9 cellular contexts compared by ENCODE assay signal in genomic region chr19:18894254-18895037, GRCh38. TPM values are rescaled to one million over a fixed set of nuclear protein-coding genes. Genes with fewer than 3 reads are reported as not detected.
A peak's percentile ranks its signal among the peaks of the same experiment; 100 is the strongest.
DNase-seq lines count a peak whose midpoint lies in the region; ATAC-seq and TF ChIP-seq lines count a peak whose summit lies in the region.
"Had no signal": no experiment of that assay in that cellular context is flagged by ENCODE, and none has a peak within 500 bp of the region (broad histone marks: within the 10 kb centered on the region; RNA-seq: fewer than 3 reads in every experiment).

No MANE protein-coding gene starts in this region.

- 11% methylated on average over 28 of the region's 28 CpGs for WGBS in right cardiac atrium
- WGBS in spleen, 5 donors = 11 to 23% (median 21%) methylated on average over 10 to 28 of the region's 28 CpGs

- H3K36me3 ChIP-seq in HAP-1 (replicated peaks) (no peaks in the 10 kb centered on the region; the same call in 1 of the 2 replicates), RWPE2 (ENCODE audit: low read depth) (no peaks in the 10 kb centered on the region), spleen (peaks cover 0 to 15% (median 8%) of the 10 kb centered on the region in 6 donors)

- H3K4me3 ChIP-seq in HAP-1 (peak overlapping the region; percentile 49), RWPE2 (ENCODE audit: severe bottlenecking) (peak overlapping the region; percentile 48), right cardiac atrium (ENCODE audit: low read length) (no peak overlapping the region), spleen (peak overlapping the region in 4 of 8 donors; percentile 32 to 67 (median 42))
- H3K4me3 ChIP-seq: body of pancreas had no signal

- in situ Hi-C loops in HAP-1 (cut with MboI; ENCODE audit: low sequenced_read_pairs) = no loop called here

- H3K27me3 ChIP-seq in HAP-1 (ENCODE audit: low read depth) (no peaks in the 10 kb centered on the region), RWPE2 (ENCODE audit: insufficient read depth, poor library complexity, severe bottlenecking) (peaks cover 18% of the 10 kb centered on the region), right cardiac atrium (ENCODE audit: control insufficient read depth, insufficient read depth) (no peaks in the 10 kb centered on the region), spleen (replicated peaks in 1 of 7) (peaks cover 4 to 62% (median 28%) of the 10 kb centered on the region in 7 donors)

- DNase-seq in HAP-1 (ENCODE audit: low spot score in 2 of 2) = peak in 1 of 2 experiments; percentile 76
- no peak for DNase-seq in RWPE2 (ENCODE audit: low spot score)
- peak; percentile 72 to 85 (median 82) for DNase-seq in right cardiac atrium
- DNase-seq in spleen = peak; percentile 45
- DNase-seq in SKM-1 (lab: John Stamatoyannopoulos, UW; ENCODE audit: unreplicated experiment) = no peak

- H3K27ac ChIP-seq in RWPE2 (ENCODE audit: poor library complexity, severe bottlenecking) = no peak overlapping the region
- H3K27ac ChIP-seq in right cardiac atrium (ENCODE audit: low read length) = no peak overlapping the region
- H3K27ac ChIP-seq in spleen = no peak overlapping the region
- H3K27ac ChIP-seq: body of pancreas had no signal

- no peaks in the 10 kb centered on the region for H3K9me3 ChIP-seq in HAP-1
- H3K9me3 ChIP-seq in RWPE2 (ENCODE audit: severe bottlenecking) = no peaks in the 10 kb centered on the region
- H3K9me3 ChIP-seq in right cardiac atrium (ENCODE audit: control insufficient read depth, low read length) = no peaks in the 10 kb centered on the region
- H3K9me3 ChIP-seq in spleen = no peaks in the 10 kb centered on the region
- H3K9me3 ChIP-seq: body of pancreas had no signal

- TF ChIP-seq CTCF in RWPE2 (IDR thresholded peaks at IDR 0.05; ENCODE audit: poor library complexity, severe bottlenecking) = no peak
- TF ChIP-seq CTCF in spleen (IDR thresholded peaks at IDR 0.05 in 8 of 11, conservative IDR thresholded peaks at IDR 0.05 in 3 of 11) = no peak

- no peaks in the 10 kb centered on the region for H3K4me1 ChIP-seq in HAP-1
- no peaks in the 10 kb centered on the region for H3K4me1 ChIP-seq in RWPE2 (ENCODE audit: insufficient read depth, poor library complexity, severe bottlenecking)
- H3K4me1 ChIP-seq in right cardiac atrium (ENCODE audit: control insufficient read depth, insufficient read depth, low read length) = peaks cover 5% of the 10 kb centered on the region
- peaks cover 7 to 29% (median 17%) of the 10 kb centered on the region in 6 donors for H3K4me1 ChIP-seq in spleen

- TF ChIP-seq POLR2A in spleen (IDR thresholded peaks at IDR 0.05) = no peak

- ATAC-seq in RWPE2 (ENCODE audit: low read depth) (no peak), right cardiac atrium (peak; percentile 47 to 55), HG03354 (IDR thresholded peaks at IDR 0.05; ENCODE audit: poor library complexity, severe bottlenecking, unreplicated experiment) (no peak), esophagus mucosa (no peak), GM18873 (IDR thresholded peaks at IDR 0.05; ENCODE audit: low FRiP score, unreplicated experiment) (no peak)

- intact Hi-C loops in right cardiac atrium (cut with DNase I) (no loop called here), spleen (cut with DNase I; ENCODE audit: low total_unique reads) (no loop called here)

RNA-seq across cellular contexts. Expression of gene CERS1, which starts 1.5 kb away (rescaled TPM):
- total RNA-seq in right cardiac atrium (1 to 10 TPM; 1.1 to 1.9 (median 1.6) TPM), spleen (under 1 TPM in 4 of 7 donors, not detected in 3; 0.16 to 0.50 (median 0.40) TPM), esophagus mucosa (not detected)
- polyA plus RNA-seq in right cardiac atrium (1.1 TPM), spleen (under 1 TPM in 2 of 3 donors, not detected in 1; 0.06 to 0.45 TPM)

RNA-seq across cellular contexts. Expression of gene COPE, which starts 24.7 kb away (rescaled TPM):
- total RNA-seq in right cardiac atrium = 100 to 1,000 TPM; 108 to 157 (median 146) TPM
- 180 TPM for polyA plus RNA-seq in right cardiac atrium
- 100 to 1,000 TPM; 135 to 261 (median 158) TPM for total RNA-seq in spleen
- polyA plus RNA-seq in spleen = 100 to 1,000 TPM; 164 to 248 (median 196) TPM
- total RNA-seq in esophagus mucosa = 177 TPM

RNA-seq across cellular contexts. Expression of gene DDX49, which starts 25.1 kb away (rescaled TPM):
- 10 to 100 TPM; 21.2 to 30.5 (median 27.2) TPM for total RNA-seq in right cardiac atrium
- 30.7 TPM for polyA plus RNA-seq in right cardiac atrium
- total RNA-seq in spleen = 10 to 100 TPM; 31.0 to 42.6 (median 34.8) TPM
- 10 to 100 TPM; 37.4 to 48.0 (median 38.7) TPM for polyA plus RNA-seq in spleen
- total RNA-seq in esophagus mucosa = 56.0 TPM

RNA-seq across cellular contexts. Expression of gene HOMER3, which starts 46.6 kb away (rescaled TPM):
- total RNA-seq in right cardiac atrium (10 to 100 TPM; 10.2 to 14.9 (median 12.4) TPM), spleen (100 to 1,000 TPM in 2 of 7 donors, 10 to 100 TPM in 5; 23.0 to 197 (median 80.0) TPM), esophagus mucosa (14.1 TPM)
- polyA plus RNA-seq in right cardiac atrium (26.5 TPM), spleen (100 to 1,000 TPM in 2 of 3 donors, 10 to 100 TPM in 1; 22.4 to 279 (median 148) TPM)

Comparison
In these comparisons a context has a peak if more than half of its experiments do, and no peak if none do; other contexts are left out.
1. DNase-seq: peak in right cardiac atrium (3 of 3) and spleen (single experiment); none in RWPE2 (single experiment) and SKM-1 (single experiment).
2. ATAC-seq: peak in right cardiac atrium (2 of 2); none in RWPE2 (single experiment), HG03354 (single experiment), esophagus mucosa (single experiment) and GM18873 (single experiment).